ENCODE assay signal across 10 cellular contexts in genomic region chr7:131325179-131325840, GRCh38. TPM values are rescaled to one million over a fixed set of nuclear protein-coding genes. Genes with fewer than 3 reads are reported as not detected.
DNase-seq lines count a peak whose midpoint lies in the region; ATAC-seq and TF ChIP-seq lines count a peak whose summit lies in the region.
"Had no signal": no experiment of that assay in that cellular context is flagged by ENCODE, and none has a peak within 500 bp of the region (broad histone marks: within the 10 kb centered on the region; RNA-seq: fewer than 3 reads in every experiment).

No MANE protein-coding gene starts in this region.

- peaks cover 0 to 27% (median 19%) of the 10 kb centered on the region in 12 donors for H3K4me1 ChIP-seq in heart left ventricle

- DNase-seq in stimulated activated CD4-positive, alpha-beta T cell treated with anti-CD3 and anti-CD28 coated beads, Interleukin-2, amount 100 ng/mL, for 24 hours = peak; percentile 17 to 35
- DNase-seq in stimulated activated CD4-positive, alpha-beta T cell treated with anti-CD3 and anti-CD28 coated beads, Interleukin-4, amount 100 ng/mL, for 1 hour = no peak
- no peak for DNase-seq in T-cell
- peak; percentile 7 to 25 for DNase-seq in foreskin fibroblast
- no peak for DNase-seq in effector memory CD8-positive, alpha-beta T cell
- DNase-seq in activated gamma-delta T cell treated with Interleukin-2 at 50 U/mL for 16 hours = no peak
- no peak for DNase-seq in heart left ventricle
- DNase-seq: H7, NCI-H1930 had no signal

- intact Hi-C loops in heart left ventricle (cut with DNase I) = loop anchor here in 7 of 10 donors (5.0 to 10.0 kb wide), 7 partner anchors 77 to 431 kb away; no protein-coding TSS in a partner anchor

- peaks cover 0 to 7% (median 0%) of the 10 kb centered on the region in 9 donors for H3K36me3 ChIP-seq in heart left ventricle

- H3K36me3 Mint-ChIP-seq in T-cell = peaks cover 6% of the 10 kb centered on the region
- H3K36me3 Mint-ChIP-seq in effector memory CD8-positive, alpha-beta T cell (ENCODE audit: insufficient read depth) = peaks cover 11% of the 10 kb centered on the region

- H3K27ac ChIP-seq in heart left ventricle = no peak overlapping the region

- POLR2A ChIA-PET in T-cell (lab: Charles Lee) = interaction anchor here in 1 of 2 donors (0.6 to 1.2 kb wide), 4 partner anchors 19 to 226 kb away, joined by 3 to 7 read pairs (median 3); no protein-coding TSS in a partner anchor

- no peaks in the 10 kb centered on the region for H3K27me3 ChIP-seq in heart left ventricle

- 95 to 97% (median 97%) methylated on average over 5 of the region's 5 CpGs for WGBS in heart left ventricle, 4 donors

- H3K4me3 Mint-ChIP-seq in T-cell = peak overlapping the region in 2 of 3 donors; percentile 32 to 99
- peak overlapping the region in 1 of 2 donors; percentile 44 for H3K4me3 Mint-ChIP-seq in effector memory CD8-positive, alpha-beta T cell

- no peak overlapping the region for H3K4me3 ChIP-seq in foreskin fibroblast (ENCODE audit: low read depth in 1 of 2, low read length in 2 of 2)
- H3K4me3 ChIP-seq in heart left ventricle = no peak overlapping the region

- H3K9me3 Mint-ChIP-seq in T-cell = no peaks in the 10 kb centered on the region
- H3K9me3 Mint-ChIP-seq in effector memory CD8-positive, alpha-beta T cell = no peaks in the 10 kb centered on the region

- ATAC-seq in T-cell (replicated peaks in 1 of 4) (no peak), GM18498 (IDR thresholded peaks at IDR 0.05; ENCODE audit: unreplicated experiment) (no peak), heart left ventricle (no peak)
- no peak for ATAC-seq in effector memory CD8-positive, alpha-beta T cell (replicated peaks)

- H3K4me1 Mint-ChIP-seq in T-cell = peaks cover 56 to 70% (median 59%) of the 10 kb centered on the region in 3 donors
- peaks cover 30 to 49% of the 10 kb centered on the region in 2 donors for H3K4me1 Mint-ChIP-seq in effector memory CD8-positive, alpha-beta T cell (ENCODE audit: low read depth in 2 of 2)

- TF ChIP-seq CTCF in foreskin fibroblast (IDR thresholded peaks at IDR 0.05; ENCODE audit: low read depth, low read length) (no peak), heart left ventricle (IDR thresholded peaks at IDR 0.05) (no peak)

- peak overlapping the region in 1 of 2 donors; percentile 13 for H3K27ac Mint-ChIP-seq in T-cell
- H3K27ac Mint-ChIP-seq in effector memory CD8-positive, alpha-beta T cell = peak overlapping the region in 1 of 2 donors; percentile 90

- no peak for TF ChIP-seq POLR2A in heart left ventricle (IDR thresholded peaks at IDR 0.05)

- CTCF ChIA-PET in T-cell (lab: Charles Lee) = interaction anchor here (0.6 to 0.8 kb wide), 5 partner anchors 65 to 332 kb away, joined by 3 to 18 read pairs (median 4); no protein-coding TSS in a partner anchor

- H3K27me3 Mint-ChIP-seq in T-cell = no peaks in the 10 kb centered on the region
- no peaks in the 10 kb centered on the region for H3K27me3 Mint-ChIP-seq in effector memory CD8-positive, alpha-beta T cell

- H3K9me3 ChIP-seq in heart left ventricle = peaks cover 0 to 7% (median 0%) of the 10 kb centered on the region in 12 donors

RNA-seq across cellular contexts. Expression of gene MKLN1, which starts 2.4 kb away (rescaled TPM):
- 10 to 100 TPM; 43.9 to 63.3 (median 46.5) TPM for total RNA-seq in T-cell
- 10 to 100 TPM; 26.7 to 49.7 (median 42.7) TPM for total RNA-seq in heart left ventricle
- polyA plus RNA-seq in heart left ventricle = 10 to 100 TPM; 11.5 to 16.3 TPM

Comparison
In these comparisons a context has a peak if more than half of its experiments do, and no peak if none do; other contexts are left out.
1. DNase-seq: peak in stimulated activated CD4-positive, alpha-beta T cell treated with anti-CD3 and anti-CD28 coated beads, Interleukin-2, amount 100 ng/mL, for 24 hours (2 of 2) and foreskin fibroblast (2 of 2); none in stimulated activated CD4-positive, alpha-beta T cell treated with anti-CD3 and anti-CD28 coated beads, Interleukin-4, amount 100 ng/mL, for 1 hour (single experiment), T-cell (0 of 34), effector memory CD8-positive, alpha-beta T cell (0 of 3), activated gamma-delta T cell treated with Interleukin-2 at 50 U/mL for 16 hours (single experiment) and heart left ventricle (0 of 5).